Comparison of ENCODE assay signal across 8 cellular contexts in genomic region chr22:31160328-31160978, GRCh38. TPM values are rescaled to one million over a fixed set of nuclear protein-coding genes. Genes with fewer than 3 reads are reported as not detected.
DNase-seq lines count a peak whose midpoint lies in the region; ATAC-seq and TF ChIP-seq lines count a peak whose summit lies in the region.

No MANE protein-coding gene starts in this region.

- intact Hi-C loops in esophagus squamous epithelium (cut with DNase I), result no loop called here

- peaks cover under 1% of the 10 kb centered on the region for H3K79me1 ChIP-seq in neuronal stem cell (ENCODE audit: low read depth, low read length)

- H3K27me3 ChIP-seq in esophagus squamous epithelium (no peaks in the 10 kb centered on the region), neuronal stem cell (ENCODE audit: control insufficient read depth in 3 of 3, insufficient read depth in 3 of 3, low read depth in 1 of 3, low read length in 3 of 3) (peaks cover 0 to 10% (median 4%) of the 10 kb centered on the region in 3 experiments)

- no peak overlapping the region for H2AK5ac ChIP-seq in neuronal stem cell (ENCODE audit: low read depth, low read length)

- no peak overlapping the region for H3K14ac ChIP-seq in neuronal stem cell (ENCODE audit: low read length)

- ATAC-seq in HG02973 (IDR thresholded peaks at IDR 0.05; ENCODE audit: unreplicated experiment), result peak; percentile 18

- TF ChIP-seq POLR2A in esophagus squamous epithelium (IDR thresholded peaks at IDR 0.05), result no peak

- no peak overlapping the region for H4K8ac ChIP-seq in neuronal stem cell (ENCODE audit: low read depth, low read length)

- H3K9me3 ChIP-seq in esophagus squamous epithelium (no peaks in the 10 kb centered on the region), neuronal stem cell (replicated peaks in 1 of 2; ENCODE audit: control insufficient read depth in 2 of 2, insufficient read depth in 1 of 2, low read depth in 1 of 2, low read length in 2 of 2) (no peaks in the 10 kb centered on the region)

- no peak overlapping the region for H2BK15ac ChIP-seq in neuronal stem cell (ENCODE audit: low read length)

- H3K4me3 ChIP-seq in GM12864 (ENCODE audit: low read depth, low read length) (peak overlapping the region; percentile 93), WI38 (ENCODE audit: low read depth, low read length) (peak overlapping the region; percentile 81), esophagus squamous epithelium (peak overlapping the region; percentile 71 to 90 (median 78)), neuronal stem cell (ENCODE audit: low read length in 2 of 2) (peak overlapping the region; percentile 65 to 82)

- no peak overlapping the region for H2BK120ac ChIP-seq in neuronal stem cell (ENCODE audit: low read depth, low read length)

- H3K18ac ChIP-seq in neuronal stem cell (ENCODE audit: low read length), result peak overlapping the region; percentile 6

- H3K4ac ChIP-seq in neuronal stem cell (ENCODE audit: low read length), result no peak overlapping the region

- DNase-seq in GM12864 (ENCODE audit: low read depth) (no peak), esophagus squamous epithelium (lab: John Stamatoyannopoulos, UW) (no peak), neuronal stem cell (ENCODE audit: low spot score) (no peak), GM13976 (ENCODE audit: low spot score) (no peak), LoVo (ENCODE audit: low spot score) (no peak), T-helper 9 cell (no peak)

- H2BK12ac ChIP-seq in neuronal stem cell (ENCODE audit: low read length), result no peak overlapping the region

- H4K91ac ChIP-seq in neuronal stem cell (ENCODE audit: low read depth, low read length, poor library complexity), result no peak overlapping the region

- peak overlapping the region; percentile 85 to 95 (median 92) for H3K27ac ChIP-seq in esophagus squamous epithelium
- no peak overlapping the region for H3K27ac ChIP-seq in neuronal stem cell (replicated peaks; ENCODE audit: low read length)

- H3K36me3 ChIP-seq in esophagus squamous epithelium (peaks cover 0 to 24% (median 0%) of the 10 kb centered on the region in 3 donors), neuronal stem cell (replicated peaks in 1 of 2; ENCODE audit: control insufficient read depth in 2 of 2, insufficient read depth in 2 of 2, low read length in 2 of 2) (peaks cover under 1 to 12% of the 10 kb centered on the region in 2 donors)

- peak overlapping the region; percentile 79 for H3K9ac ChIP-seq in neuronal stem cell (ENCODE audit: low read depth, low read length, poor library complexity)

- H3K4me1 ChIP-seq in esophagus squamous epithelium (peaks cover 17 to 52% (median 24%) of the 10 kb centered on the region in 3 donors), neuronal stem cell (ENCODE audit: control insufficient read depth in 2 of 2, insufficient read depth in 1 of 2, low read depth in 1 of 2, low read length in 2 of 2) (peaks cover 4 to 8% of the 10 kb centered on the region in 2 donors)

- in situ Hi-C loops in GM13976 (cut with MboI; ENCODE audit: low sequenced_read_pairs, unreplicated experiment), result no loop called here

- H3K4me2 ChIP-seq in neuronal stem cell (ENCODE audit: insufficient read depth, low read length, poor library complexity, severe bottlenecking), result peak overlapping the region; percentile 80

- H2BK5ac ChIP-seq in neuronal stem cell (ENCODE audit: low read length), result no peak overlapping the region

- WGBS in esophagus squamous epithelium, 2 donors, result 5 to 6% methylated on average over 15 to 30 of the region's 32 CpGs
- no CpG with 5 or more reads among the region's 32 CpGs for WGBS in neuronal stem cell (ENCODE audit: extremely low coverage in 2 of 2, insufficient read length in 2 of 2, insufficient replicate concordance in 1 of 2), 2 donors

- H3K23ac ChIP-seq in neuronal stem cell (ENCODE audit: low read depth, low read length, poor library complexity), result no peak overlapping the region

- no peak for TF ChIP-seq CTCF in GM12864 (IDR thresholded peaks at IDR 0.05; ENCODE audit: low read depth, low read length, missing control alignments)
- no peak for TF ChIP-seq CTCF in WI38 (IDR thresholded peaks at IDR 0.05; ENCODE audit: low read depth, low read length)
- no peak for TF ChIP-seq CTCF in esophagus squamous epithelium (IDR thresholded peaks at IDR 0.05)
- no peak for TF ChIP-seq CTCF in GM13976 (IDR thresholded peaks at IDR 0.05; ENCODE audit: borderline replicate concordance, control extremely low read depth, extremely low read depth, insufficient read depth, missing control alignments)

- peak overlapping the region; percentile 95 for H2AFZ ChIP-seq in neuronal stem cell (ENCODE audit: low read length)

RNA-seq across cellular contexts. Expression of gene RNF185, which starts 0.5 kb away (rescaled TPM):
- 10 to 100 TPM; 20.1 to 34.0 (median 27.5) TPM for total RNA-seq in esophagus squamous epithelium
- polyA plus RNA-seq in neuronal stem cell (2013, experiment 1 of 2), result 18.5 TPM
- polyA plus RNA-seq in neuronal stem cell (2013, experiment 2 of 2), result 18.0 TPM

RNA-seq across cellular contexts. Expression of gene PLA2G3, which starts 20.1 kb away (rescaled TPM):
- total RNA-seq in esophagus squamous epithelium, result 10 to 100 TPM in 1 of 4 donors, 1 to 10 TPM in 3; 5.0 to 27.0 (median 7.8) TPM
- 12.3 TPM for polyA plus RNA-seq in neuronal stem cell (2013, experiment 1 of 2)
- polyA plus RNA-seq in neuronal stem cell (2013, experiment 2 of 2), result 11.3 TPM

RNA-seq across cellular contexts. Expression of gene INPP5J, which starts 37.7 kb away (rescaled TPM):
- 1 to 10 TPM in 2 of 4 donors, under 1 TPM in 2; 0.22 to 2.4 (median 0.84) TPM for total RNA-seq in esophagus squamous epithelium
- 4.8 TPM for polyA plus RNA-seq in neuronal stem cell (2013, experiment 1 of 2)
- polyA plus RNA-seq in neuronal stem cell (2013, experiment 2 of 2), result 4.6 TPM

RNA-seq across cellular contexts. Expression of gene LIMK2, which starts 51.6 kb away (rescaled TPM):
- 100 to 1,000 TPM in 2 of 4 donors, 10 to 100 TPM in 2; 61.8 to 134 (median 109) TPM for total RNA-seq in esophagus squamous epithelium
- polyA plus RNA-seq in neuronal stem cell (2013, experiment 1 of 2), result 27.2 TPM
- polyA plus RNA-seq in neuronal stem cell (2013, experiment 2 of 2), result 24.6 TPM

RNA-seq across cellular contexts. Expression of gene SELENOM, which starts 53.1 kb away (rescaled TPM):
- total RNA-seq in esophagus squamous epithelium, result 100 to 1,000 TPM in 2 of 4 donors, 10 to 100 TPM in 2; 13.3 to 291 (median 67.6) TPM
- 44.6 TPM for polyA plus RNA-seq in neuronal stem cell (2013, experiment 1 of 2)
- polyA plus RNA-seq in neuronal stem cell (2013, experiment 2 of 2), result 40.6 TPM
